In the genomic region with DNA sequence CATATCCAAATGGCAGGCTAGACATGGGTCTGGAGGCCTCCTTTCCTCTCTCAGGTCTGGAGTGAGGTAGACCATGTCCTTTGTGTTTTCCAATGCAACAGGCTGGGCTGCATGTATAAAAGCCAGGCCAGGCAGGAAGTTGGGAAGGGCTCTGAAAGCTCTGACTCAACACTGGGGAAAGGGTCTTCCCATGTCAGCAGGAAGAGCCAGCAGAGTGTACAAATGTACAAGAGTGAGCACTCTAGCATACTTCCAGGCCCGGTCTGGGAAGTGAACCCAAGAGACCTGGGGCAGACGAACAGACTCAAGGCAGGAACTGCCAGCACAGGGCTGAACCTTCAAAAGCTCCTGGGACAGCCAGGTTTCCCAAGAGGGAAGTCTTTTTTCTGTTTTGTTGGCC, we compare ENCODE assay signal across 1 cellular context.
TF ChIP-seq lines count a peak whose summit lies in the region.

No MANE protein-coding gene starts in this region.

TF ChIP-seq in endothelial cell of umbilical vein, 7 proteins besides CTCF, POLR2A, EP300 and RAD21:
- TF ChIP-seq JUN (IDR thresholded peaks at IDR 0.05; ENCODE audit: borderline replicate concordance, insufficient read depth, insufficient read length, low read depth), result no peak
- TF ChIP-seq, protein P1, sequence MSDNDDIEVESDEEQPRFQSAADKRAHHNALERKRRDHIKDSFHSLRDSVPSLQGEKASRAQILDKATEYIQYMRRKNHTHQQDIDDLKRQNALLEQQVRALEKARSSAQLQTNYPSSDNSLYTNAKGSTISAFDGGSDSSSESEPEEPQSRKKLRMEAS (IDR thresholded peaks at IDR 0.05; ENCODE audit: insufficient read depth, insufficient read length), result no peak
- peak; percentile 51 for TF ChIP-seq POLR2AphosphoS5 (IDR thresholded peaks at IDR 0.05; ENCODE audit: insufficient read depth, low read depth, low read length)
- TF ChIP-seq EZH2 (IDR thresholded peaks at IDR 0.05; ENCODE audit: borderline replicate concordance, low read depth, low read length, severe bottlenecking), result no peak
- TF ChIP-seq FOS (IDR thresholded peaks at IDR 0.05; ENCODE audit: borderline replicate concordance, insufficient read depth, low read length), result peak; percentile 69
- no peak for TF ChIP-seq MYC (IDR thresholded peaks at IDR 0.05; ENCODE audit: low read depth, low read length)
- no peak for TF ChIP-seq GATA2 (IDR thresholded peaks at IDR 0.05; ENCODE audit: insufficient read depth, insufficient read length, low read depth, low read length)
